ENCODE assay signal across 8 cellular contexts in the genomic region with DNA sequence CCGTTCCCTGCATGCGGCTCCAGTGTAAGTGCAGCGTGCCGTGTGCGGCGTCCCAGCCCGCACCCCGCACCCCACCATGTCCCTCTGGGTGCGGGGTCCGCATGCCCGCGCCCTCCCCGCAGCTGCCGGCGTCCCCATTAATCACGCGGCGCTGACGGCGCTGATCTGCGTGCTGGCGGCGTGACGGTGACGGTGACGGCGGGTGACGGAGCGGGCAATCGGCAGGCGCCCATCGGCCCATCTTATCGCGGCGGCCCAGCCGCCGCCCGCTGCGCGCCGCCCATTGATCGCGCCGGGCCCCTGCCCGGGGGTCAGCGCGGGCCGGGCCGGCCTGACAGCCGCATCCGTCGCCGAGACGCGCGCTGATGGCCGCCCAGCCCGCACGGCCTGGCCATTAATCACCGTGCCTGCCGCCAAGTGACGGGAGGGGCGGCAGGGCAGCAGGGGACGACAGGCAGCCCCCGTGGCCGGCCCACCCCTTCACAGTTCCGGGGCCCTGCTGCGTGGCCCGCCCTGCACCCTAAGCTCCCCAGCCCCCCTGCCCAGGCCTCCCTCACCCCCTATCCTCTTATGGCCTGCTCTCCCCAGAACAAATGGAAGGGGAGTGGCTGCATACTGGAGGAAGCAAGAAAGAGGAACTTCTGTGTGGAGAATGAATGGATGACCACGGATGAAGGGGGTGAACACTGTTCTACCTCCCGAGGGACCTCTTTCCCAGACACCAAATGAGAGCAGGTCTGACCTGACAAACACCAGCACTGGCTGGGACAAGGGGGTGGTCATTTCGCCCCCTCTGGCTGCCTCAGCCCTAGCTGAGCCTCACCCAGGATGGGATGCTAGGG. TPM values are rescaled to one million over a fixed set of nuclear protein-coding genes. Genes with fewer than 3 reads are reported as not detected.
DNase-seq lines count a peak whose midpoint lies in the region; ATAC-seq and TF ChIP-seq lines count a peak whose summit lies in the region.

No MANE protein-coding gene starts in this region.

- ATAC-seq in HCT116 (no peak), activated B cell treated with CpG ODN at 0.5 μM for 24 hours (ENCODE audit: low read depth) (peak; percentile 41), HG03045 (IDR thresholded peaks at IDR 0.05; ENCODE audit: unreplicated experiment) (no peak), HG02623 (IDR thresholded peaks at IDR 0.05; ENCODE audit: unreplicated experiment) (no peak), HG02759 (IDR thresholded peaks at IDR 0.05; ENCODE audit: unreplicated experiment) (no peak)

- H3K27me3 Mint-ChIP-seq in activated B cell treated with CpG ODN at 0.5 μM for 24 hours (no peaks in the 10 kb centered on the region), nephron progenitor cell (ENCODE audit: low read depth, poor library complexity) (peaks cover 19% of the 10 kb centered on the region)

- H4K20me1 ChIP-seq in HCT116 (ENCODE audit: insufficient read depth) = no peaks in the 10 kb centered on the region
- no peaks in the 10 kb centered on the region for H4K20me1 ChIP-seq in fibroblast of lung (ENCODE audit: control insufficient read depth, extremely low read depth, insufficient read depth, low read length)

- peak overlapping the region; percentile 24 for H3K27ac Mint-ChIP-seq in activated B cell treated with CpG ODN at 0.5 μM for 24 hours
- no peak overlapping the region for H3K27ac Mint-ChIP-seq in nephron progenitor cell

- POLR2A ChIA-PET in HCT116 (lab: Charles Lee) = no interaction called here
- POLR2A ChIA-PET in activated B cell treated with CpG ODN at 0.5 μM for 24 hours (lab: Charles Lee) = interaction anchor here (1.4 kb wide), 1 partner anchor 47 kb away, joined by 7 read pairs; the partner anchor contains the start of gene RUVBL1

- TF ChIP-seq RAD21 in HCT116 (IDR thresholded peaks at IDR 0.05; ENCODE audit: low read depth) = no peak

- H3K27me3 ChIP-seq in HCT116 (ENCODE audit: insufficient read depth, low read length) (no peaks in the 10 kb centered on the region), fibroblast of lung (ENCODE audit: control insufficient read depth, insufficient read depth, low read length) (no peaks in the 10 kb centered on the region)

- H3K4me1 ChIP-seq in HCT116 (ENCODE audit: control insufficient read depth in 1 of 2, insufficient read depth in 2 of 2, low read length in 2 of 2) (peaks cover 9 to 27% of the 10 kb centered on the region in 2 experiments), fibroblast of lung (ENCODE audit: control insufficient read depth, extremely low read depth, insufficient read depth, low read length) (peaks cover 49% of the 10 kb centered on the region)

- intact Hi-C loops in HCT116 (cut with micrococcal nuclease) = no loop called here
- intact Hi-C loops in activated B cell treated with CpG ODN at 0.5 μM for 24 hours (cut with micrococcal nuclease) = loop anchor here (1.0 to 5.0 kb wide), 3 partner anchors 46 to 1095 kb away; partner anchors contain the start of genes EEFSEC, PLXNA1 and RUVBL1

- H3K27ac ChIP-seq in HCT116 (ENCODE audit: low read depth, low read length) (0 out of 2 replicates have a peak overlapping the region, but pooled peaks have one; percentile 8), fibroblast of lung (ENCODE audit: insufficient read depth, low read length) (peak overlapping the region; percentile 72)

- TF ChIP-seq CTCF in HCT116 (IDR thresholded peaks at IDR 0.05 in 2 of 3, conservative IDR thresholded peaks at IDR 0.05 in 1 of 3; ENCODE audit: borderline replicate concordance in 1 of 3, insufficient read depth in 1 of 3, low read depth in 2 of 3, low read length in 2 of 3) (no peak), activated B cell treated with CpG ODN at 0.5 μM for 24 hours (IDR thresholded peaks at IDR 0.05) (no peak), fibroblast of lung (conservative IDR thresholded peaks at IDR 0.05 in 1 of 2, IDR thresholded peaks at IDR 0.05 in 1 of 2; ENCODE audit: low read depth in 1 of 2, low read length in 2 of 2) (no peak), nephron progenitor cell (IDR thresholded peaks at IDR 0.05) (no peak)

- peaks cover 13% of the 10 kb centered on the region for H3K4me1 Mint-ChIP-seq in activated B cell treated with CpG ODN at 0.5 μM for 24 hours
- peaks cover 32% of the 10 kb centered on the region for H3K4me1 Mint-ChIP-seq in nephron progenitor cell

- H3K36me3 ChIP-seq in HCT116 (ENCODE audit: control insufficient read depth in 1 of 2, insufficient read depth in 2 of 2, low read length in 2 of 2) (peaks cover 14 to 52% of the 10 kb centered on the region in 2 experiments), fibroblast of lung (ENCODE audit: control insufficient read depth, insufficient read depth, low read length) (peaks cover 17% of the 10 kb centered on the region)

- peaks cover 35% of the 10 kb centered on the region for H3K36me3 Mint-ChIP-seq in activated B cell treated with CpG ODN at 0.5 μM for 24 hours (ENCODE audit: low read depth)
- H3K36me3 Mint-ChIP-seq in nephron progenitor cell (ENCODE audit: low read depth) = peaks cover 34% of the 10 kb centered on the region

- H3K4me3 ChIP-seq in HCT116 (replicated peaks in 1 of 2; ENCODE audit: low read depth in 1 of 2, low read length in 2 of 2) (no peak overlapping the region), fibroblast of lung (replicated peaks in 1 of 4; ENCODE audit: control extremely low read depth in 1 of 4, insufficient read depth in 1 of 4, low read depth in 3 of 4, low read length in 4 of 4) (peak overlapping the region in 1 of 4 experiments; percentile 54)

- H3K79me2 ChIP-seq in HCT116 (ENCODE audit: insufficient read depth, low read length) (peaks cover 31% of the 10 kb centered on the region), fibroblast of lung (ENCODE audit: control insufficient read depth, insufficient read depth, low read length) (peaks cover 4% of the 10 kb centered on the region)

- no peak for TF ChIP-seq POLR2A in HCT116 (IDR thresholded peaks at IDR 0.05; ENCODE audit: borderline replicate concordance, extremely low read depth, insufficient read depth, insufficient read length)

- H3K9me3 ChIP-seq in HCT116 (ENCODE audit: control insufficient read depth in 1 of 2, insufficient read depth in 1 of 2, low read depth in 1 of 2, low read length in 2 of 2) (no peaks in the 10 kb centered on the region), fibroblast of lung (ENCODE audit: control insufficient read depth, insufficient read depth, low read depth, low read length) (no peaks in the 10 kb centered on the region)

- H3K9ac ChIP-seq in HCT116 (ENCODE audit: low read length) (no peak overlapping the region), fibroblast of lung (ENCODE audit: insufficient read depth, low read length) (peak overlapping the region; percentile 5)

- H3K4me2 ChIP-seq in HCT116 (ENCODE audit: low read length) = no peak overlapping the region
- H3K4me2 ChIP-seq in fibroblast of lung (ENCODE audit: extremely low read depth, insufficient read depth, low read length) = no peak overlapping the region

- RAD21 ChIA-PET in HCT116 (lab: Charles Lee; ENCODE audit: low non-redundant PET in 1 of 2, low total read pairs in 2 of 2, uncharacterized antibody in 2 of 2, unreplicated experiment in 2 of 2) = no interaction called here

- H3K4me3 Mint-ChIP-seq in activated B cell treated with CpG ODN at 0.5 μM for 24 hours (peak overlapping the region; percentile 79), nephron progenitor cell (peak overlapping the region; percentile 52)

- H2AFZ ChIP-seq in HCT116 (ENCODE audit: low read depth, low read length, poor library complexity, severe bottlenecking) (no peak overlapping the region), fibroblast of lung (ENCODE audit: low read length) (no peak overlapping the region)

- no peaks in the 10 kb centered on the region for H3K9me2 ChIP-seq in HCT116 (ENCODE audit: insufficient read depth)

- DNase-seq in HCT116 (ENCODE audit: low read depth, low spot score) (no peak), activated B cell treated with CpG ODN at 0.5 μM for 24 hours (peak; percentile 51), fibroblast of lung (ENCODE audit: low read depth in 2 of 2) (no peak), nephron progenitor cell (peak; percentile 66)
- DNase-seq in effector CD8-positive, alpha-beta T cell (lab: John Stamatoyannopoulos, UW) = no peak

- CTCF ChIA-PET in HCT116 (lab: Charles Lee) (interaction anchor here (1.6 kb wide), 3 partner anchors 11 to 56 kb away, joined by 4 to 9 read pairs (median 6); no protein-coding TSS in a partner anchor), activated B cell treated with CpG ODN at 0.5 μM for 24 hours (lab: Charles Lee) (interaction anchor here (1.6 to 2.1 kb wide), 2 partner anchors 18 to 57 kb away, joined by 4 to 7 read pairs; no protein-coding TSS in a partner anchor)

- H3K9me3 Mint-ChIP-seq in activated B cell treated with CpG ODN at 0.5 μM for 24 hours (no peaks in the 10 kb centered on the region), nephron progenitor cell (no peaks in the 10 kb centered on the region)

- BruUV-seq in HCT116 (replicated peaks; lab: Mats Ljungman, UMichigan) = no TSS peak

TF ChIP-seq in HCT116, 20 proteins besides CTCF, POLR2A, EP300 and RAD21 (continues in another document):
- TF ChIP-seq CBX3 (IDR thresholded peaks at IDR 0.05; ENCODE audit: low read depth) (no peak), EGR1 (IDR thresholded peaks at IDR 0.05; ENCODE audit: low read depth) (no peak), FOSL1 (IDR thresholded peaks at IDR 0.05; ENCODE audit: low read depth) (no peak)

RNA-seq across cellular contexts. Expression of gene SEC61A1, which starts 24.8 kb away (rescaled TPM):
- total RNA-seq in HCT116 (2021; ENCODE audit: unreplicated experiment) = 176 TPM
- 126 and 147 TPM in 2 replicates for polyA plus RNA-seq in HCT116 (2012)
- total RNA-seq in activated B cell treated with CpG ODN at 0.5 μM for 24 hours = 83.2 and 84.0 TPM in 2 replicates
- total RNA-seq in fibroblast of lung = 228 and 398 TPM in 2 replicates
- 509 and 525 TPM in 2 replicates for polyA plus RNA-seq in fibroblast of lung
- 366 and 412 TPM in 2 replicates for polyA plus RNA-seq in fibroblast of lung (2012)
- 711 and 936 TPM in 2 replicates for polyA minus RNA-seq in fibroblast of lung (ENCODE audit: low replicate concordance)

RNA-seq across cellular contexts. Expression of gene RUVBL1, which starts 46.6 kb away (rescaled TPM):
- total RNA-seq in HCT116 (2021; ENCODE audit: unreplicated experiment) (129 TPM), activated B cell treated with CpG ODN at 0.5 μM for 24 hours (44.8 and 46.6 TPM in 2 replicates), fibroblast of lung (59.1 and 67.2 TPM in 2 replicates)
- 114 and 136 TPM in 2 replicates for polyA plus RNA-seq in HCT116 (2012)
- polyA plus RNA-seq in fibroblast of lung = 52.3 and 81.0 TPM in 2 replicates
- 42.8 and 74.7 TPM in 2 replicates for polyA plus RNA-seq in fibroblast of lung (2012)
- 77.8 and 102 TPM in 2 replicates for polyA minus RNA-seq in fibroblast of lung (ENCODE audit: low replicate concordance)

Comparison
In these comparisons a context has a peak if more than half of its experiments do, and no peak if none do; other contexts are left out.
1. DNase-seq: peak in activated B cell treated with CpG ODN at 0.5 μM for 24 hours (single experiment) and nephron progenitor cell (single experiment); none in HCT116 (single experiment), fibroblast of lung (0 of 2) and effector CD8-positive, alpha-beta T cell (single experiment).